ENCODE assay signal across 8 cellular contexts in genomic region chr10:60943372-60944158, GRCh38. TPM values are rescaled to one million over a fixed set of nuclear protein-coding genes. Genes with fewer than 3 reads are reported as not detected.
DNase-seq lines count a peak whose midpoint lies in the region; ATAC-seq and TF ChIP-seq lines count a peak whose summit lies in the region.

No MANE protein-coding gene starts in this region.

- H3K4me2 ChIP-seq in mammary epithelial cell (ENCODE audit: insufficient read depth, low read depth, low read length) = peak overlapping the region; percentile 98

- peak overlapping the region; percentile 59 for H3K9ac ChIP-seq in mammary epithelial cell (ENCODE audit: insufficient read depth, low read length)
- peak overlapping the region; percentile 88 for H3K9ac ChIP-seq in iPS-20b (ENCODE audit: low read depth, low read length)

- ATAC-seq in GM18868 (IDR thresholded peaks at IDR 0.05; ENCODE audit: unreplicated experiment) = peak; percentile 36
- peak; percentile 48 for ATAC-seq in HG03354 (IDR thresholded peaks at IDR 0.05; ENCODE audit: poor library complexity, severe bottlenecking, unreplicated experiment)
- ATAC-seq in sciatic nerve = peak; percentile 70
- no peak for ATAC-seq in HG03025 (IDR thresholded peaks at IDR 0.05; ENCODE audit: low FRiP score, unreplicated experiment)

- H3K9me3 ChIP-seq in mammary epithelial cell (replicated peaks; ENCODE audit: insufficient read depth, low read length) (no peaks in the 10 kb centered on the region), iPS-20b (ENCODE audit: insufficient read depth, low read depth, low read length) (no peaks in the 10 kb centered on the region)

- dilution Hi-C loops in mammary epithelial cell (cut with HindIII; ENCODE audit: low sequenced_read_pairs) = no loop called here

- peak overlapping the region; percentile 99 for H2AFZ ChIP-seq in mammary epithelial cell (ENCODE audit: low read depth, low read length)

- H3K4me1 ChIP-seq in mammary epithelial cell (ENCODE audit: insufficient read depth, low read length) = peaks cover 16% of the 10 kb centered on the region
- peaks cover 6% of the 10 kb centered on the region; the same call in 1 of the 2 replicates for H3K4me1 ChIP-seq in iPS-20b (ENCODE audit: insufficient read depth, low read length)

- DNase-seq in BJ (ENCODE audit: low read depth) (no peak), RWPE1 (ENCODE audit: low spot score) (peak; percentile 14), mammary epithelial cell (peak; percentile 35), sciatic nerve (ENCODE audit: low spot score) (peak; percentile 82)

- H3K27ac ChIP-seq in RWPE1 (peak overlapping the region; percentile 80), mammary epithelial cell (ENCODE audit: insufficient read depth, low read depth, low read length) (peak overlapping the region; percentile 40), iPS-20b (ENCODE audit: low read length) (no peak overlapping the region)

- H4K20me1 ChIP-seq in mammary epithelial cell (ENCODE audit: insufficient read depth, low read length) = no peaks in the 10 kb centered on the region

- H3K79me2 ChIP-seq in mammary epithelial cell (ENCODE audit: insufficient read depth, low read length) = no peaks in the 10 kb centered on the region

- H3K36me3 ChIP-seq in BJ (ENCODE audit: control insufficient read depth, insufficient read depth, low read length) = no peaks in the 10 kb centered on the region; the same call in 1 of the 2 replicates
- H3K36me3 ChIP-seq in mammary epithelial cell (ENCODE audit: insufficient read depth, low read length) = no peaks in the 10 kb centered on the region
- no peaks in the 10 kb centered on the region for H3K36me3 ChIP-seq in iPS-20b (ENCODE audit: insufficient read depth, low read depth, low read length)

- intact Hi-C loops in mammary epithelial cell (cut with micrococcal nuclease) (loop anchor here (1.0 to 2.0 kb wide), 2 partner anchors 49 to 60 kb away; no protein-coding TSS in a partner anchor), sciatic nerve (cut with DNase I) (no loop called here)

- H3K4me3 ChIP-seq in BJ (ENCODE audit: low read depth, low read length) = peak overlapping the region; percentile 83
- H3K4me3 ChIP-seq in mammary epithelial cell (replicated peaks in 1 of 3; ENCODE audit: insufficient read depth in 1 of 3, low read depth in 2 of 3, low read length in 3 of 3) = peak overlapping the region; percentile 56 to 96 (median 64)
- H3K4me3 ChIP-seq in iPS-20b (ENCODE audit: low read length) = peak overlapping the region; percentile 79

- in situ Hi-C loops in mammary epithelial cell (cut with MboI; ENCODE audit: low sequenced_read_pairs in 2 of 2) = no loop called here

- H3K27me3 ChIP-seq in BJ (ENCODE audit: control insufficient read depth, insufficient read depth, low read length) (no peaks in the 10 kb centered on the region), mammary epithelial cell (ENCODE audit: insufficient read depth, low read length) (no peaks in the 10 kb centered on the region), iPS-20b (ENCODE audit: insufficient read depth, low read length) (peaks cover 14% of the 10 kb centered on the region)

- WGBS in mammary epithelial cell (ENCODE audit: low coverage, missing lambda C conversion rate) = 5% methylated on average over 5 of the region's 60 CpGs

- POLR2A ChIA-PET in BJ (lab: Charles Lee) = interaction anchor here (0.5 to 0.6 kb wide), 3 partner anchors 21 to 134 kb away, joined by 3 to 4 read pairs (median 3); no protein-coding TSS in a partner anchor
- POLR2A ChIA-PET in RWPE1 (lab: Yijun Ruan, JAX; ENCODE audit: low non-redundant PET) = no interaction called here

- TF ChIP-seq CTCF in BJ (IDR thresholded peaks at IDR 0.05; ENCODE audit: insufficient read depth, low read depth, low read length) (no peak), RWPE1 (conservative IDR thresholded peaks at IDR 0.05; ENCODE audit: low read depth) (no peak), mammary epithelial cell (conservative IDR thresholded peaks at IDR 0.05 in 1 of 2, IDR thresholded peaks at IDR 0.05 in 1 of 2; ENCODE audit: extremely low read depth in 1 of 2, insufficient read depth in 1 of 2, low read depth in 1 of 2, low read length in 2 of 2) (no peak)

- CTCF ChIA-PET in BJ (lab: Yijun Ruan, JAX) (interaction anchor here (0.8 to 1.8 kb wide), 5 partner anchors 11 to 129 kb away, joined by 3 to 6 read pairs (median 6); no protein-coding TSS in a partner anchor), RWPE1 (lab: Yijun Ruan, JAX) (interaction anchor here (0.5 kb wide), 1 partner anchor 13 kb away, joined by 3 read pairs; no protein-coding TSS in a partner anchor), mammary epithelial cell (lab: Charles Lee; ENCODE audit: low non-redundant PET) (interaction anchor here (0.8 kb wide), 1 partner anchor 21 kb away, joined by 8 read pairs; no protein-coding TSS in a partner anchor)

- no TSS peak for BruUV-seq in mammary epithelial cell (replicated peaks; lab: Mats Ljungman, UMichigan)

RNA-seq across cellular contexts. Expression of gene RHOBTB1, which starts 0.4 kb away (rescaled TPM):
- polyA plus RNA-seq in BJ (2011; rRNA removed) = 17.3 and 23.6 TPM in 2 replicates
- 15.1 and 22.1 TPM in 2 replicates for polyA minus RNA-seq in BJ (2011; rRNA and poly(A)+ RNA removed)
- 1 to 10 TPM; 3.4 to 6.5 TPM for total RNA-seq in mammary epithelial cell
- 2.4 TPM for polyA plus RNA-seq in mammary epithelial cell
- 0.83 TPM for polyA minus RNA-seq in mammary epithelial cell
- total RNA-seq in sciatic nerve = 13.7 TPM
